12 cellular contexts compared by ENCODE assay signal in genomic region chr2:229901819-229902218, GRCh38. TPM values are rescaled to one million over a fixed set of nuclear protein-coding genes. Genes with fewer than 3 reads are reported as not detected.
DNase-seq lines count a peak whose midpoint lies in the region; ATAC-seq, FAIRE-seq and TF ChIP-seq lines count a peak whose summit lies in the region.
"Had no signal": no experiment of that assay in that cellular context is flagged by ENCODE, and none has a peak within 500 bp of the region (broad histone marks: within the 10 kb centered on the region; RNA-seq: fewer than 3 reads in every experiment).

No MANE protein-coding gene starts in this region.

- H3K9me3 ChIP-seq in H1 (ENCODE audit: insufficient read depth in 2 of 2, low read depth in 1 of 2, low read length in 1 of 2) (no peaks in the 10 kb centered on the region), mucosa of descending colon (no peaks in the 10 kb centered on the region), aorta (ENCODE audit: control insufficient read depth, low read length) (no peaks in the 10 kb centered on the region)

- H3K36me3 Mint-ChIP-seq in nephron progenitor cell (ENCODE audit: low read depth): peaks cover 42% of the 10 kb centered on the region

- no peak overlapping the region for H3K4ac ChIP-seq in H1 (replicated peaks; ENCODE audit: insufficient read length, low read depth, low read length)

- H4K8ac ChIP-seq in H1 (ENCODE audit: extremely low read depth, insufficient read depth, low read length): no peak overlapping the region

- no peak for TF ChIP-seq POLR2A in H1 (IDR thresholded peaks at IDR 0.05; ENCODE audit: control extremely low read depth in 1 of 2, low read depth in 2 of 2, low read length in 2 of 2)

- H2BK12ac ChIP-seq in H1 (ENCODE audit: low read depth, low read length): no peak overlapping the region

- no peak overlapping the region for H3K9ac ChIP-seq in H1 (replicated peaks in 1 of 4; ENCODE audit: extremely low read depth in 1 of 4, low read depth in 3 of 4, low read length in 3 of 4)

- POLR2A ChIA-PET in H1 (lab: Charles Lee; ENCODE audit: partially characterized antibody): no interaction called here

- peaks cover 2 to 12% of the 10 kb centered on the region in 2 experiments for H4K20me1 ChIP-seq in H1 (replicated peaks in 1 of 2; ENCODE audit: control insufficient read depth in 1 of 2, insufficient read depth in 2 of 2, low read length in 2 of 2)

- H3K4me1 Mint-ChIP-seq in nephron progenitor cell: peaks cover 6% of the 10 kb centered on the region

- peak; percentile 63 for ATAC-seq in mucosa of descending colon
- no peak for ATAC-seq in aorta (ENCODE audit: low FRiP score)
- ATAC-seq in HG03095 (IDR thresholded peaks at IDR 0.05; ENCODE audit: unreplicated experiment): no peak

- no peak overlapping the region for H3K14ac ChIP-seq in H1 (ENCODE audit: insufficient read length)

- H3K56ac ChIP-seq in H1 (replicated peaks; ENCODE audit: insufficient read length, low read depth, low read length): no peak overlapping the region

- TF ChIP-seq EP300 in H1 (IDR thresholded peaks at IDR 0.05; ENCODE audit: borderline replicate concordance in 1 of 2, low read depth in 2 of 2, low read length in 2 of 2): no peak

- intact Hi-C loops in mucosa of descending colon (cut with DNase I, micrococcal nuclease): no loop called here
- intact Hi-C loops in aorta (cut with DNase I): no loop called here

- no peak overlapping the region for H2BK5ac ChIP-seq in H1 (ENCODE audit: low read depth, low read length)

- no peak overlapping the region for H3K4me2 ChIP-seq in H1 (ENCODE audit: insufficient read depth in 1 of 2, low read depth in 2 of 2, low read length in 2 of 2)

- H3K36me3 ChIP-seq in H1 (ENCODE audit: control insufficient read depth in 2 of 4, insufficient read depth in 4 of 4, low read length in 3 of 4) (peaks cover 0 to 5% (median 0%) of the 10 kb centered on the region in 4 experiments; a peak in 1 of 8 replicates), mucosa of descending colon (ENCODE audit: low read depth) (no peaks in the 10 kb centered on the region), aorta (ENCODE audit: control insufficient read depth in 1 of 2, insufficient read depth in 2 of 2, low read length in 1 of 2) (peaks cover 0 to 2% of the 10 kb centered on the region in 2 donors)

- H2BK20ac ChIP-seq in H1 (ENCODE audit: low read length): no peak overlapping the region

- TF ChIP-seq CTCF in H1 (IDR thresholded peaks at IDR 0.05; ENCODE audit: control extremely low read depth in 1 of 3, insufficient read depth in 1 of 3, low read depth in 1 of 3, low read length in 3 of 3): no peak
- no peak for TF ChIP-seq CTCF in mucosa of descending colon (IDR thresholded peaks at IDR 0.05)
- no peak for TF ChIP-seq CTCF in nephron progenitor cell (IDR thresholded peaks at IDR 0.05)

- H3K4me3 ChIP-seq in H1 (ENCODE audit: extremely low read depth in 1 of 4, insufficient read depth in 2 of 4, low read depth in 3 of 4, low read length in 4 of 4) (no peak overlapping the region), mucosa of descending colon (no peak overlapping the region), aorta (ENCODE audit: low read length in 2 of 2) (no peak overlapping the region)

- H3K18ac ChIP-seq in H1 (ENCODE audit: extremely low read depth, low read length): no peak overlapping the region

- no peaks in the 10 kb centered on the region for H3K9me3 Mint-ChIP-seq in nephron progenitor cell

- no peak overlapping the region for H4K5ac ChIP-seq in H1 (ENCODE audit: insufficient read length, low read depth, low read length)

- CTCF ChIA-PET in H1 (lab: Charles Lee; ENCODE audit: partially characterized antibody): interaction anchor here (2.2 kb wide), 1 partner anchor 100 kb away, joined by 5 read pairs; no protein-coding TSS in a partner anchor

- TF ChIP-seq RAD21 in H1 (IDR thresholded peaks at IDR 0.05 in 1 of 2, conservative IDR thresholded peaks at IDR 0.05 in 1 of 2; ENCODE audit: low read depth in 2 of 2, low read length in 2 of 2): no peak

- FAIRE-seq in H1 (lab: Jason Lieb, UNC): no peak

- H3K23ac ChIP-seq in H1 (ENCODE audit: insufficient read length): no peak overlapping the region

- no peak overlapping the region for H4K91ac ChIP-seq in H1 (replicated peaks; ENCODE audit: insufficient read length, low read length)

- H3K27ac ChIP-seq in H1 (ENCODE audit: low read depth, low read length) (no peak overlapping the region), aorta (ENCODE audit: low read depth in 1 of 2, low read length in 2 of 2) (no peak overlapping the region)

- H3K79me2 ChIP-seq in H1 (ENCODE audit: control insufficient read depth in 1 of 2, insufficient read depth in 2 of 2, low read length in 2 of 2): peaks cover 0 to 95% of the 10 kb centered on the region in 2 experiments; a peak in 3 of 4 replicates

- no peak overlapping the region for H2AFZ ChIP-seq in H1 (ENCODE audit: low read length)

- no peak overlapping the region for H3K4me3 Mint-ChIP-seq in nephron progenitor cell

- H2BK120ac ChIP-seq in H1 (replicated peaks; ENCODE audit: low read depth, low read length): no peak overlapping the region

- DNase-seq in EL (peak; percentile 86), NCI-H226 (peak; percentile 83), H1 (ENCODE audit: low read depth in 1 of 2, low spot score in 2 of 2) (no peak), mucosa of descending colon (no peak), aorta (no peak), nephron progenitor cell (no peak), NCI-H82 treated with DMSO at 0.1 percent for 48 hours (lab: John Stamatoyannopoulos, UW; ENCODE audit: unreplicated experiment) (no peak)
- DNase-seq: activated CD4-positive, CD25-positive, alpha-beta regulatory T cell; hippocampal formation; MM.1S; nucleus accumbens had no signal

- no peak overlapping the region for H2BK15ac ChIP-seq in H1 (ENCODE audit: low read length)

- 72% methylated on average over 3 of the region's 3 CpGs; no CpG with 5 or more reads in 1 of the 2 experiments for WGBS in H1 (ENCODE audit: extremely low coverage in 1 of 2, insufficient coverage in 1 of 2, insufficient read length in 1 of 2, insufficient replicate concordance in 2 of 2, low coverage in 1 of 2, low lambda C conversion rate in 2 of 2, missing lambda C conversion rate in 1 of 2), 2 experiments
- 32 to 37% methylated on average over 3 of the region's 3 CpGs for WGBS in aorta, 2 donors

- peaks cover 0 to 3% (median 0%) of the 10 kb centered on the region in 4 experiments; a peak in 1 of 7 replicates for H3K4me1 ChIP-seq in H1 (replicated peaks in 1 of 4; ENCODE audit: control insufficient read depth in 3 of 4, insufficient read depth in 4 of 4, low read length in 3 of 4)
- no peaks in the 10 kb centered on the region for H3K4me1 ChIP-seq in mucosa of descending colon (ENCODE audit: low read depth)
- H3K4me1 ChIP-seq in aorta (ENCODE audit: control insufficient read depth in 1 of 2, insufficient read depth in 2 of 2, low read length in 2 of 2): peaks cover 0 to 3% of the 10 kb centered on the region in 2 donors

- no peaks in the 10 kb centered on the region for H3K27me3 Mint-ChIP-seq in nephron progenitor cell (ENCODE audit: low read depth, poor library complexity)

- H2AK5ac ChIP-seq in H1 (ENCODE audit: low read depth, low read length): no peak overlapping the region

- H3K27me3 ChIP-seq in H1 (replicated peaks in 1 of 4; ENCODE audit: control insufficient read depth in 3 of 4, extremely low read depth in 1 of 4, insufficient read depth in 3 of 4, low read length in 3 of 4) (no peaks in the 10 kb centered on the region), aorta (ENCODE audit: control insufficient read depth in 1 of 2, insufficient read depth in 2 of 2, low read length in 1 of 2) (no peaks in the 10 kb centered on the region)

- no peaks in the 10 kb centered on the region; the same call in 1 of the 2 replicates for H3K79me1 ChIP-seq in H1 (ENCODE audit: low read depth, low read length)

- no peak overlapping the region for H3K27ac Mint-ChIP-seq in nephron progenitor cell

- no peaks in the 10 kb centered on the region for H3K23me2 ChIP-seq in H1 (ENCODE audit: low read depth, low read length)

TF ChIP-seq in H1, 55 proteins besides CTCF, POLR2A, EP300 and RAD21:
- TF ChIP-seq RFX5 (IDR thresholded peaks at IDR 0.05; ENCODE audit: borderline replicate concordance, low read depth, low read length) (no peak), JUND (IDR thresholded peaks at IDR 0.05; ENCODE audit: low read length) (peak; percentile 70; the same call in 1 of the 2 replicates), KDM5A (IDR thresholded peaks at IDR 0.05; ENCODE audit: low read length) (no peak)
TF ChIP-seq in H1: peak in this region for 1.

RNA-seq across cellular contexts. Expression of gene TRIP12, which starts 20.0 kb away (rescaled TPM):
- total RNA-seq in H1 (2021; fragmentation: NEBNext Ultra II Directional; extraction: Animal tissue kit (Norgen Biotek cat#: 25700)): 155 and 174 TPM in 2 replicates
- polyA plus RNA-seq in H1 (2011; rRNA removed) (18.7 and 23.1 TPM in 2 replicates), aorta (10 to 100 TPM; 22.5 to 25.5 TPM)
- 36.2 TPM for polyA plus RNA-seq in H1 (2011; cell fraction: cytosol; rRNA removed)
- 64.4 TPM for polyA plus RNA-seq in H1 (2011; cell fraction: nucleus; rRNA removed)
- 46.3 to 72.2 TPM (median 63.1 TPM) in 4 replicates for polyA plus RNA-seq in H1 (2012, experiment 1 of 2)
- 2.9 TPM for polyA plus RNA-seq in H1 (2012, experiment 2 of 2)
- polyA plus RNA-seq in H1 (2013, experiment 1 of 2): 53.9 TPM
- polyA plus RNA-seq in H1 (2013, experiment 2 of 2): 55.4 TPM
- polyA minus RNA-seq in H1 (2011; rRNA and poly(A)+ RNA removed): 214 and 256 TPM in 2 replicates
- 133 TPM for polyA minus RNA-seq in H1 (2011; cell fraction: cytosol; rRNA and poly(A)+ RNA removed)
- polyA minus RNA-seq in H1 (2011; cell fraction: nucleus; rRNA and poly(A)+ RNA removed): 237 TPM
- total RNA-seq in mucosa of descending colon (100 to 1,000 TPM; 196 to 240 (median 202) TPM), aorta (100 to 1,000 TPM; 220 to 232 TPM)

RNA-seq across cellular contexts. Expression of gene FBXO36, which starts 20.5 kb away (rescaled TPM):
- 2.8 and 3.4 TPM in 2 replicates for total RNA-seq in H1 (2021; fragmentation: NEBNext Ultra II Directional; extraction: Animal tissue kit (Norgen Biotek cat#: 25700))
- 2.2 and 3.4 TPM in 2 replicates for polyA plus RNA-seq in H1 (2011; rRNA removed)
- polyA plus RNA-seq in H1 (2011; cell fraction: cytosol; rRNA removed): 3.7 TPM
- 2.1 TPM for polyA plus RNA-seq in H1 (2011; cell fraction: nucleus; rRNA removed)
- 2.7 to 3.3 TPM (median 2.8 TPM) in 4 replicates for polyA plus RNA-seq in H1 (2012, experiment 1 of 2)
- 1.3 TPM for polyA plus RNA-seq in H1 (2012, experiment 2 of 2)
- 2.3 TPM for polyA plus RNA-seq in H1 (2013, experiment 1 of 2)
- 2.2 TPM for polyA plus RNA-seq in H1 (2013, experiment 2 of 2)
- polyA minus RNA-seq in H1 (2011; rRNA and poly(A)+ RNA removed): 7.1 and 8.6 TPM in 2 replicates
- polyA minus RNA-seq in H1 (2011; cell fraction: cytosol; rRNA and poly(A)+ RNA removed): 3.2 TPM
- 5.4 TPM for polyA minus RNA-seq in H1 (2011; cell fraction: nucleus; rRNA and poly(A)+ RNA removed)
- 1 to 10 TPM; 1.6 to 2.4 (median 2.1) TPM for total RNA-seq in mucosa of descending colon
- total RNA-seq in aorta: 1 to 10 TPM; 1.9 to 2.2 TPM
- polyA plus RNA-seq in aorta: 1 to 10 TPM; 1.3 to 1.5 TPM

Comparison
In these comparisons a context has a peak if more than half of its experiments do, and no peak if none do; other contexts are left out.
1. DNase-seq: peak in EL (single experiment) and NCI-H226 (single experiment); none in H1 (0 of 2), mucosa of descending colon (0 of 3), aorta (0 of 2), nephron progenitor cell (single experiment) and NCI-H82 treated with DMSO at 0.1 percent for 48 hours (single experiment).